Comparison of ENCODE assay signal across 18 cellular contexts in genomic region chr4:163707873-163708272, GRCh38.
DNase-seq lines count a peak whose midpoint lies in the region; ATAC-seq and TF ChIP-seq lines count a peak whose summit lies in the region.
"Had no signal": no experiment of that assay in that cellular context is flagged by ENCODE, and none has a peak within 500 bp of the region (broad histone marks: within the 10 kb centered on the region; RNA-seq: fewer than 3 reads in every experiment).

No MANE protein-coding gene starts in this region.

- no peaks in the 10 kb centered on the region for H3K27me3 Mint-ChIP-seq in activated T-cell treated with anti-CD3 and anti-CD28 coated beads, Interleukin-2, amount 50 U/mL, for 4 hours (ENCODE audit: low read depth)
- H3K27me3 Mint-ChIP-seq in glutamatergic neuron (ENCODE audit: unreplicated experiment), result no peaks in the 10 kb centered on the region

- intact Hi-C loops in aorta (cut with DNase I), result no loop called here

- peak overlapping the region; percentile 18 for H3K27ac ChIP-seq in SK-N-MC
- no peak overlapping the region for H3K27ac ChIP-seq in aorta (ENCODE audit: low read depth in 1 of 2, low read length in 2 of 2)
- H3K27ac ChIP-seq: GM23248 had no signal

- H3K27ac Mint-ChIP-seq in glutamatergic neuron (ENCODE audit: unreplicated experiment), result no peak overlapping the region
- H3K27ac Mint-ChIP-seq: B cell; CD4-positive, alpha-beta T cell; HFFc6 had no signal

- H3K9ac ChIP-seq in SK-N-MC (ENCODE audit: insufficient read length), result no peak overlapping the region
- H3K9ac ChIP-seq: GM23248 had no signal

- no peak for TF ChIP-seq CTCF in glutamatergic neuron (IDR thresholded peaks at IDR 0.05; ENCODE audit: partially characterized antibody, unreplicated experiment)

- no peaks in the 10 kb centered on the region for H3K4me1 ChIP-seq in aorta (ENCODE audit: control insufficient read depth in 1 of 2, insufficient read depth in 2 of 2, low read length in 2 of 2)

- no peaks in the 10 kb centered on the region for H3K27me3 ChIP-seq in aorta (ENCODE audit: control insufficient read depth in 1 of 2, insufficient read depth in 2 of 2, low read length in 1 of 2)

- no peaks in the 10 kb centered on the region for H3K36me3 Mint-ChIP-seq in activated T-cell treated with anti-CD3 and anti-CD28 coated beads, Interleukin-2, amount 50 U/mL, for 4 hours (ENCODE audit: insufficient read depth)
- H3K36me3 Mint-ChIP-seq in glutamatergic neuron (ENCODE audit: unreplicated experiment), result no peaks in the 10 kb centered on the region

- H3K4me1 Mint-ChIP-seq in activated T-cell treated with anti-CD3 and anti-CD28 coated beads, Interleukin-2, amount 50 U/mL, for 4 hours (ENCODE audit: low read depth), result no peaks in the 10 kb centered on the region
- no peaks in the 10 kb centered on the region for H3K4me1 Mint-ChIP-seq in glutamatergic neuron (ENCODE audit: low read depth, unreplicated experiment)
- H3K4me1 Mint-ChIP-seq: B cell had no signal

- H3K9me3 Mint-ChIP-seq in activated T-cell treated with anti-CD3 and anti-CD28 coated beads, Interleukin-2, amount 50 U/mL, for 4 hours, result no peaks in the 10 kb centered on the region
- peaks cover 2% of the 10 kb centered on the region for H3K9me3 Mint-ChIP-seq in glutamatergic neuron (ENCODE audit: unreplicated experiment)
- H3K9me3 Mint-ChIP-seq: CD4-positive, alpha-beta T cell; HFFc6 had no signal

- no peak overlapping the region for H3K4me3 Mint-ChIP-seq in activated T-cell treated with anti-CD3 and anti-CD28 coated beads, Interleukin-2, amount 50 U/mL, for 4 hours
- H3K4me3 Mint-ChIP-seq in glutamatergic neuron (ENCODE audit: unreplicated experiment), result no peak overlapping the region
- H3K4me3 Mint-ChIP-seq: B cell; CD4-positive, alpha-beta T cell; HFFc6 had no signal

- H3K36me3 ChIP-seq in SK-N-MC (ENCODE audit: insufficient read depth, low read length), result no peaks in the 10 kb centered on the region
- H3K36me3 ChIP-seq in aorta (ENCODE audit: control insufficient read depth in 1 of 2, insufficient read depth in 2 of 2, low read length in 1 of 2), result no peaks in the 10 kb centered on the region

- DNase-seq in NCI-H82 (lab: John Stamatoyannopoulos, UW) (peak; percentile 14), NCI-H82 treated with DMSO at 0.1 percent for 48 hours (lab: John Stamatoyannopoulos, UW; ENCODE audit: unreplicated experiment) (no peak), SK-N-MC (ENCODE audit: low read depth, low spot score) (no peak), iPS-NIHi11 (ENCODE audit: low spot score) (peak; percentile 5), aorta (no peak), glutamatergic neuron (no peak)
- DNase-seq in activated T-cell treated with anti-CD3 and anti-CD28 coated beads, Interleukin-2, amount 50 U/mL, for 4 hours, result no peak
- DNase-seq in stimulated activated CD4-positive, alpha-beta T cell treated with anti-CD3 and anti-CD28 coated beads, Interleukin-2, amount 100 ng/mL, for 48 hours, result no peak
- DNase-seq: C1 segment of cervical spinal cord; Calu3; CD4-positive, alpha-beta T cell; DMS153; DMS79 treated with DMSO at 0.1 percent for 48 hours; EL; GM23248; HCEC 1CT; HFFc6 had no signal

- H3K4me3 ChIP-seq in SK-N-MC (no peak overlapping the region), aorta (ENCODE audit: low read length in 2 of 2) (no peak overlapping the region)
- H3K4me3 ChIP-seq: GM23248 had no signal

- H3K9me3 ChIP-seq in SK-N-MC (ENCODE audit: low read depth, low read length) (no peaks in the 10 kb centered on the region; the same call in 1 of the 2 replicates), aorta (ENCODE audit: control insufficient read depth, low read length) (no peaks in the 10 kb centered on the region)

- no peak for ATAC-seq in activated T-cell treated with anti-CD3 and anti-CD28 coated beads, Interleukin-2, amount 50 U/mL, for 4 hours
- no peak for ATAC-seq in aorta (ENCODE audit: low FRiP score)

Comparison
In these comparisons a context has a peak if more than half of its experiments do, and no peak if none do; other contexts are left out.
1. DNase-seq: peak in NCI-H82 (single experiment) and iPS-NIHi11 (single experiment); none in NCI-H82 treated with DMSO at 0.1 percent for 48 hours (single experiment), SK-N-MC (single experiment), activated T-cell treated with anti-CD3 and anti-CD28 coated beads, Interleukin-2, amount 50 U/mL, for 4 hours (single experiment), stimulated activated CD4-positive, alpha-beta T cell treated with anti-CD3 and anti-CD28 coated beads, Interleukin-2, amount 100 ng/mL, for 48 hours (0 of 2), aorta (0 of 2) and glutamatergic neuron (single experiment).